Comparison of ENCODE assay signal across 1 cellular context in genomic region chr4:176319704-176320339, GRCh38.
TF ChIP-seq lines count a peak whose summit lies in the region.

Gene SPCS3 (plus strand): TSS chr4:176319966. CDS start chr4:176320077, 111 bp downstream.

TF ChIP-seq in HepG2, 621 proteins besides CTCF, POLR2A, EP300 and RAD21 (continued from another document and continues in another):
- TF ChIP-seq MATR3 (CRISPR knock-in tag; IDR thresholded peaks at IDR 0.05): no peak
- peak; percentile 28; the same call in 1 of the 2 replicates for TF ChIP-seq ZNF580 (CRISPR knock-in tag; IDR thresholded peaks at IDR 0.05; ENCODE audit: borderline replicate concordance, low read depth)
- TF ChIP-seq FOXK1 (CRISPR knock-in tag; IDR thresholded peaks at IDR 0.05; ENCODE audit: borderline replicate concordance, low read depth): no peak
- TF ChIP-seq SALL2 (CRISPR knock-in tag; IDR thresholded peaks at IDR 0.05): no peak
- peak; percentile 48 for TF ChIP-seq ZFP91 (CRISPR knock-in tag; IDR thresholded peaks at IDR 0.05; ENCODE audit: borderline replicate concordance)
- TF ChIP-seq SNAI1 (CRISPR knock-in tag; IDR thresholded peaks at IDR 0.05; ENCODE audit: borderline replicate concordance): no peak
- TF ChIP-seq ZNF251 (CRISPR knock-in tag; IDR thresholded peaks at IDR 0.05): no peak
- no peak for TF ChIP-seq ZEB1 (IDR thresholded peaks at IDR 0.05; ENCODE audit: insufficient replicate concordance, low read depth)
- peak; percentile 81 for TF ChIP-seq NFYC (CRISPR knock-in tag; IDR thresholded peaks at IDR 0.05)
- TF ChIP-seq ZNF589 (CRISPR knock-in tag; conservative IDR thresholded peaks at IDR 0.05): peak; percentile 74; the same call in 1 of the 2 replicates
- TF ChIP-seq ZNF704 (CRISPR knock-in tag; IDR thresholded peaks at IDR 0.05; ENCODE audit: borderline replicate concordance): no peak
- no peak for TF ChIP-seq ZBTB44 (CRISPR knock-in tag; IDR thresholded peaks at IDR 0.05)
- no peak for TF ChIP-seq RNF2 (conservative IDR thresholded peaks at IDR 0.05; ENCODE audit: low read depth)
- TF ChIP-seq RARA (CRISPR knock-in tag; IDR thresholded peaks at IDR 0.05): no peak
- no peak for TF ChIP-seq ZNF530 (CRISPR knock-in tag; IDR thresholded peaks at IDR 0.05; ENCODE audit: low read depth)
- peak; percentile 65 for TF ChIP-seq PHF20 (CRISPR knock-in tag; IDR thresholded peaks at IDR 0.05)
- no peak for TF ChIP-seq ZNF235 (CRISPR knock-in tag; IDR thresholded peaks at IDR 0.05; ENCODE audit: borderline replicate concordance)
- TF ChIP-seq ZNF510 (CRISPR knock-in tag; IDR thresholded peaks at IDR 0.05; ENCODE audit: low read depth): no peak
- TF ChIP-seq ZNF703 (CRISPR knock-in tag; IDR thresholded peaks at IDR 0.05; ENCODE audit: borderline replicate concordance): no peak
- no peak for TF ChIP-seq ZNF773 (CRISPR knock-in tag; IDR thresholded peaks at IDR 0.05; ENCODE audit: borderline replicate concordance)
- TF ChIP-seq KLF16 (CRISPR knock-in tag; IDR thresholded peaks at IDR 0.05): 0 out of 4 replicates have a peak, but pooled peaks of 1 of the 2 experiments have one; percentile 17
- no peak for TF ChIP-seq ZNF550 (CRISPR knock-in tag; IDR thresholded peaks at IDR 0.05; ENCODE audit: borderline replicate concordance)
- no peak for TF ChIP-seq MIER2 (CRISPR knock-in tag; IDR thresholded peaks at IDR 0.05)
- TF ChIP-seq SAFB2 (CRISPR knock-in tag; IDR thresholded peaks at IDR 0.05; ENCODE audit: borderline replicate concordance, low read depth): no peak
- TF ChIP-seq KLF11 (CRISPR knock-in tag; IDR thresholded peaks at IDR 0.05): no peak
- TF ChIP-seq SNAPC4 (CRISPR knock-in tag; IDR thresholded peaks at IDR 0.05): no peak
- no peak for TF ChIP-seq PRDM4 (CRISPR knock-in tag; IDR thresholded peaks at IDR 0.05; ENCODE audit: borderline replicate concordance)
- no peak for TF ChIP-seq THRA (CRISPR knock-in tag; IDR thresholded peaks at IDR 0.05; ENCODE audit: borderline replicate concordance)
- TF ChIP-seq SRF (IDR thresholded peaks at IDR 0.05; ENCODE audit: low read depth, low read length): no peak
- TF ChIP-seq SOX6 (IDR thresholded peaks at IDR 0.05): no peak
- TF ChIP-seq SOX6 (CRISPR knock-in tag; IDR thresholded peaks at IDR 0.05): no peak
- peak; percentile 70; the same call in 1 of the 2 replicates for TF ChIP-seq GMEB1 (CRISPR knock-in tag; IDR thresholded peaks at IDR 0.05; ENCODE audit: borderline replicate concordance)
- TF ChIP-seq ZNF790 (CRISPR knock-in tag; IDR thresholded peaks at IDR 0.05; ENCODE audit: borderline replicate concordance): no peak
- TF ChIP-seq EHMT2 (IDR thresholded peaks at IDR 0.05; ENCODE audit: borderline replicate concordance, low read depth, low read length): no peak
- TF ChIP-seq ZNF546 (CRISPR knock-in tag; conservative IDR thresholded peaks at IDR 0.05): 0 out of 2 replicates have a peak, but pooled peaks have one; percentile 75
- TF ChIP-seq ARNTL (CRISPR knock-in tag; IDR thresholded peaks at IDR 0.05): no peak
- TF ChIP-seq MIER3 (CRISPR knock-in tag; IDR thresholded peaks at IDR 0.05; ENCODE audit: borderline replicate concordance): no peak
- TF ChIP-seq ZNF766 (CRISPR knock-in tag; IDR thresholded peaks at IDR 0.05; ENCODE audit: borderline replicate concordance): no peak
- TF ChIP-seq CENPX (CRISPR knock-in tag; IDR thresholded peaks at IDR 0.05): no peak
- TF ChIP-seq ZNF382 (CRISPR knock-in tag; IDR thresholded peaks at IDR 0.05; ENCODE audit: borderline replicate concordance): no peak
- TF ChIP-seq ZNF33B (CRISPR knock-in tag; IDR thresholded peaks at IDR 0.05): no peak
- TF ChIP-seq MYPOP (CRISPR knock-in tag; IDR thresholded peaks at IDR 0.05): no peak
- no peak for TF ChIP-seq SSRP1 (CRISPR knock-in tag; IDR thresholded peaks at IDR 0.05)
- TF ChIP-seq PRMT3 (CRISPR knock-in tag; IDR thresholded peaks at IDR 0.05; ENCODE audit: borderline replicate concordance, low read depth): no peak
- no peak for TF ChIP-seq GPBP1L1 (CRISPR knock-in tag; IDR thresholded peaks at IDR 0.05)
- TF ChIP-seq PCBP1 (IDR thresholded peaks at IDR 0.05; ENCODE audit: borderline replicate concordance, low read depth, low read length): no peak
- TF ChIP-seq NONO (IDR thresholded peaks at IDR 0.05): no peak
- TF ChIP-seq NONO (CRISPR knock-in tag; conservative IDR thresholded peaks at IDR 0.05): peak; percentile 41
- TF ChIP-seq THAP8 (CRISPR knock-in tag; IDR thresholded peaks at IDR 0.05; ENCODE audit: borderline replicate concordance): no peak
